Comparison of ENCODE assay signal across 1 cellular context in the genomic region with DNA sequence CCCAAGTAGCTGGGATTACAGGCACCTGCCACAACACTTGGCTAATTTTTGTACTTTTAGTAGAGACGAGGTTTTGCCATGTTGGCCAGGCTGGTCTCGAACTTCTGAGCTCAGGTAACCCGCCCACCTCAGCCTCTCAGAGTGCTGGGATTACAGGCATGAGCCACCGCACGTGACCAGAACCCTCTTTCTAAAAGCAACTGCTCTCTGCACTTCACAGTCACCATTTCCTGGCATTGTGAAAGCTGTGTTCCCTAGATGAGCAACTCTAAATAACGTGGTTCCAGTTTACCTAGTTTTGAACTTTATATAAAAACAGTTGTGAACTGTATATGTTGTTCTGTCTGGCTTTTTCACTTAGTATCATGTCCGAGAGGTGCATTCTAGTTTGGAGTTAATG.
TF ChIP-seq lines count a peak whose summit lies in the region.

No MANE protein-coding gene starts in this region.

TF ChIP-seq in IMR-90, 13 proteins besides CTCF, POLR2A, EP300 and RAD21 (continued from another document):
- TF ChIP-seq, protein P1, sequence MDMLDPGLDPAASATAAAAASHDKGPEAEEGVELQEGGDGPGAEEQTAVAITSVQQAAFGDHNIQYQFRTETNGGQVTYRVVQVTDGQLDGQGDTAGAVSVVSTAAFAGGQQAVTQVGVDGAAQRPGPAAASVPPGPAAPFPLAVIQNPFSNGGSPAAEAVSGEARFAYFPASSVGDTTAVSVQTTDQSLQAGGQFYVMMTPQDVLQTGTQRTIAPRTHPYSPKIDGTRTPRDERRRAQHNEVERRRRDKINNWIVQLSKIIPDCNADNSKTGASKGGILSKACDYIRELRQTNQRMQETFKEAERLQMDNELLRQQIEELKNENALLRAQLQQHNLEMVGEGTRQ (IDR thresholded peaks at IDR 0.05; ENCODE audit: low read depth, low read length): no peak
- no peak for TF ChIP-seq CHD1 (IDR thresholded peaks at IDR 0.05; ENCODE audit: low read depth, low read length)
- no peak for TF ChIP-seq FOS (IDR thresholded peaks at IDR 0.05; ENCODE audit: low read depth, low read length)
TF ChIP-seq in IMR-90: peak in this region for 0.
